Comparison of ENCODE assay signal across 17 cellular contexts in the genomic region with DNA sequence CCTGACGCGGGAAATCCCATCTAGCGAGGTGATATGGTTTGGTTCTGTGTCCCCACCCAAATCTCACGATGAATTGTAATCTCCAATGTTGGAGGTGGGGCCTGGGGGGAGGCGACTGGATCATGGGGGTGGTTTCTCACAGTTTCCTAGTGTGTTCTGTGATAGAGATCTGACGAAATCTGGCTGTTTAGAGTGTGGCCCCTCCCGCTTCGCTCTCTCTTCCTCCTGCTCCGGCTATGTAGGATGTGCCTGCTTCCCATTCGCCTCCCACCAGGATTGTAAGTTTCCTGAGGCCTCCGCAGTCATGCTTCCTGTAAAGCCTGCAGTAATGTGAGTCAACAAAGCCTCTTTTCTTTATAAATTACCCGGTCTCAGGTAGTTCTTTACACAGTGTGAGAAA. TPM values are rescaled to one million over a fixed set of nuclear protein-coding genes. Genes with fewer than 3 reads are reported as not detected.
A peak's percentile ranks its signal among the peaks of the same experiment; 100 is the strongest.
DNase-seq lines count a peak whose midpoint lies in the region; ATAC-seq, FAIRE-seq and TF ChIP-seq lines count a peak whose summit lies in the region.
"Had no signal": no experiment of that assay in that cellular context is flagged by ENCODE, and none has a peak within 500 bp of the region (broad histone marks: within the 10 kb centered on the region; RNA-seq: fewer than 3 reads in every experiment).

No MANE protein-coding gene starts in this region.

- TF ChIP-seq CTCF in PC-3 (conservative IDR thresholded peaks at IDR 0.05; ENCODE audit: low read depth, low read length): no peak
- TF ChIP-seq CTCF in endothelial cell of umbilical vein (IDR thresholded peaks at IDR 0.05; ENCODE audit: extremely low read depth in 1 of 2, insufficient read depth in 1 of 2, low read depth in 1 of 2, low read length in 2 of 2): no peak

- intact Hi-C loops in PC-3 (cut with micrococcal nuclease): no loop called here
- intact Hi-C loops in endothelial cell of umbilical vein (cut with micrococcal nuclease): no loop called here

- no TSS peak for BruUV-seq in PC-3 (replicated peaks; lab: Mats Ljungman, UMichigan)
- BruUV-seq in endothelial cell of umbilical vein (replicated peaks; lab: Mats Ljungman, UMichigan): no TSS peak

- H3K36me3 ChIP-seq in PC-3 (ENCODE audit: low read depth, low read length) (no peaks in the 10 kb centered on the region), endothelial cell of umbilical vein (ENCODE audit: control insufficient read depth in 2 of 2, extremely low read depth in 1 of 2, insufficient read depth in 2 of 2, low read length in 2 of 2) (peaks cover 0 to 9% of the 10 kb centered on the region in 2 experiments)
- H3K36me3 ChIP-seq: SJCRH30 had no signal

- TF ChIP-seq POLR2A in endothelial cell of umbilical vein (IDR thresholded peaks at IDR 0.05; ENCODE audit: low read depth, low read length): no peak

- ATAC-seq in PC-3 (peak; percentile 47), HG03571 (IDR thresholded peaks at IDR 0.05; ENCODE audit: unreplicated experiment) (no peak), HG03108 (IDR thresholded peaks at IDR 0.05; ENCODE audit: unreplicated experiment) (no peak)
- ATAC-seq: A549, T-cell had no signal

- H2AFZ ChIP-seq in PC-3 (ENCODE audit: low read length) (no peak overlapping the region), endothelial cell of umbilical vein (ENCODE audit: low read depth, low read length) (no peak overlapping the region)

- no peaks in the 10 kb centered on the region for H4K20me1 ChIP-seq in PC-3 (ENCODE audit: low read length)
- H4K20me1 ChIP-seq in endothelial cell of umbilical vein (replicated peaks; ENCODE audit: control insufficient read depth, extremely low read depth, insufficient read depth, low read length): no peaks in the 10 kb centered on the region

- H3K9ac ChIP-seq in PC-3 (ENCODE audit: low read length) (no peak overlapping the region), endothelial cell of umbilical vein (replicated peaks; ENCODE audit: extremely low read depth, insufficient read depth, low read length) (no peak overlapping the region)

- dilution Hi-C loops in endothelial cell of umbilical vein (cut with MboI; ENCODE audit: extremely low pct_ligation_motif_present, low sequenced_read_pairs): no loop called here

- H3K4me2 ChIP-seq in PC-3 (ENCODE audit: low read length) (no peak overlapping the region), endothelial cell of umbilical vein (ENCODE audit: insufficient read depth, low read length) (no peak overlapping the region)
- H3K4me2 ChIP-seq: A549 had no signal

- H3K9me3 ChIP-seq in PC-3 (ENCODE audit: low read length) (no peaks in the 10 kb centered on the region), endothelial cell of umbilical vein (replicated peaks; ENCODE audit: control insufficient read depth, insufficient read depth, low read length) (no peaks in the 10 kb centered on the region)
- H3K9me3 ChIP-seq: A549, Peyer's patch, SJCRH30 had no signal

- H3K4me3 ChIP-seq in PC-3 (ENCODE audit: low read length) (no peak overlapping the region), endothelial cell of umbilical vein (replicated peaks in 1 of 3; ENCODE audit: insufficient read depth in 1 of 3, low read depth in 1 of 3, low read length in 3 of 3) (no peak overlapping the region)
- H3K4me3 ChIP-seq: A549, Peyer's patch, SJCRH30 had no signal

- no peaks in the 10 kb centered on the region for H3K9me1 ChIP-seq in endothelial cell of umbilical vein (replicated peaks; ENCODE audit: control insufficient read depth, extremely low read depth, insufficient read depth, low read length)

- DNase-seq in NCI-H748 (lab: John Stamatoyannopoulos, UW; ENCODE audit: unreplicated experiment): peak; percentile 1
- no peak for DNase-seq in NCI-H748 treated with DMSO at 0.1 percent for 48 hours (lab: John Stamatoyannopoulos, UW)
- DNase-seq in PC-3: no peak
- peak; percentile 29 for DNase-seq in endothelial cell of umbilical vein (ENCODE audit: low read depth, low spot score)
- DNase-seq in putamen (ENCODE audit: low spot score): peak; percentile 15
- no peak for DNase-seq in NCI-H510A (lab: John Stamatoyannopoulos, UW)
- DNase-seq: DMS79, GOT3, HCEC 1CT, NCI-H187 treated with DMSO at 0.1 percent for 48 hours, NCI-H526 treated with DMSO at 0.1 percent for 48 hours, Peyer's patch, SJCRH30, T-cell had no signal

- H3K27ac ChIP-seq in PC-3 (ENCODE audit: low read length) (no peak overlapping the region), endothelial cell of umbilical vein (ENCODE audit: insufficient read depth, low read depth, low read length) (no peak overlapping the region)
- H3K27ac ChIP-seq: A549, Peyer's patch, SJCRH30 had no signal

- H3K4me1 ChIP-seq in PC-3 (ENCODE audit: insufficient read depth, low read length) (no peaks in the 10 kb centered on the region; the same call in 1 of the 2 replicates), endothelial cell of umbilical vein (ENCODE audit: control insufficient read depth, extremely low read depth, insufficient read depth, low read length) (no peaks in the 10 kb centered on the region)
- H3K4me1 ChIP-seq: A549, Peyer's patch, SJCRH30 had no signal

- CTCF ChIA-PET in PC-3 (lab: Charles Lee) (no interaction called here), endothelial cell of umbilical vein (lab: Charles Lee) (no interaction called here)

- no peaks in the 10 kb centered on the region for H3K27me3 ChIP-seq in PC-3 (ENCODE audit: low read length)
- H3K27me3 ChIP-seq in endothelial cell of umbilical vein (ENCODE audit: control insufficient read depth in 2 of 2, insufficient read depth in 2 of 2, low read length in 2 of 2): no peaks in the 10 kb centered on the region
- H3K27me3 ChIP-seq: Peyer's patch, SJCRH30 had no signal

- FAIRE-seq in endothelial cell of umbilical vein (lab: Jason Lieb, UNC): peak; percentile 59
- FAIRE-seq: A549 had no signal

- no peaks in the 10 kb centered on the region for H3F3A ChIP-seq in PC-3 (ENCODE audit: low read length, unreplicated experiment)

- POLR2A ChIA-PET in PC-3 (lab: Charles Lee; ENCODE audit: unreplicated experiment): no interaction called here
- POLR2A ChIA-PET in endothelial cell of umbilical vein (lab: Charles Lee): no interaction called here

- H3K9me2 ChIP-seq in PC-3 (replicated peaks; ENCODE audit: low read length): no peaks in the 10 kb centered on the region

- H3K79me2 ChIP-seq in PC-3 (ENCODE audit: low read length): no peaks in the 10 kb centered on the region
- H3K79me2 ChIP-seq in endothelial cell of umbilical vein (ENCODE audit: control insufficient read depth, insufficient read depth, low read length): no peaks in the 10 kb centered on the region

TF ChIP-seq in endothelial cell of umbilical vein, 7 proteins besides CTCF, POLR2A, EP300 and RAD21:
- TF ChIP-seq EZH2 (IDR thresholded peaks at IDR 0.05; ENCODE audit: borderline replicate concordance, low read depth, low read length, severe bottlenecking) (no peak), POLR2AphosphoS5 (IDR thresholded peaks at IDR 0.05; ENCODE audit: insufficient read depth, low read depth, low read length) (no peak), JUN (IDR thresholded peaks at IDR 0.05; ENCODE audit: borderline replicate concordance, insufficient read depth, insufficient read length, low read depth) (no peak), GATA2 (IDR thresholded peaks at IDR 0.05; ENCODE audit: insufficient read depth, insufficient read length, low read depth, low read length) (no peak)
- TF ChIP-seq, protein P1, sequence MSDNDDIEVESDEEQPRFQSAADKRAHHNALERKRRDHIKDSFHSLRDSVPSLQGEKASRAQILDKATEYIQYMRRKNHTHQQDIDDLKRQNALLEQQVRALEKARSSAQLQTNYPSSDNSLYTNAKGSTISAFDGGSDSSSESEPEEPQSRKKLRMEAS (IDR thresholded peaks at IDR 0.05; ENCODE audit: insufficient read depth, insufficient read length): no peak

RNA-seq across cellular contexts. Expression of a gene that starts 31.6 kb away (rescaled TPM):
- total RNA-seq in PC-3 (2014; rRNA removed) (4.2 and 6.2 TPM in 2 replicates), endothelial cell of umbilical vein (16.6 and 18.9 TPM in 2 replicates)
- polyA plus RNA-seq in endothelial cell of umbilical vein: 8.8 and 9.5 TPM in 2 replicates
- polyA plus RNA-seq in endothelial cell of umbilical vein (2011; cell fraction: cytosol; rRNA removed): 5.5 and 6.4 TPM in 2 replicates
- polyA plus RNA-seq in endothelial cell of umbilical vein (2011; cell fraction: nucleus; rRNA removed): 33.9 and 38.7 TPM in 2 replicates
- polyA plus RNA-seq in endothelial cell of umbilical vein (2012): 10.4 and 17.8 TPM in 2 replicates
- polyA minus RNA-seq in endothelial cell of umbilical vein: 18.9 and 21.5 TPM in 2 replicates
- 6.3 TPM for polyA minus RNA-seq in endothelial cell of umbilical vein (2011; cell fraction: cytosol; rRNA and poly(A)+ RNA removed)
- polyA minus RNA-seq in endothelial cell of umbilical vein (2011; cell fraction: nucleus; rRNA and poly(A)+ RNA removed): 23.0 and 42.5 TPM in 2 replicates

RNA-seq across cellular contexts. Expression of a gene that starts 31.9 kb away (rescaled TPM):
- total RNA-seq in PC-3 (2014; rRNA removed) (8.5 and 15.5 TPM in 2 replicates), endothelial cell of umbilical vein (28.9 and 30.8 TPM in 2 replicates)
- polyA plus RNA-seq in endothelial cell of umbilical vein: 20.2 and 21.5 TPM in 2 replicates
- polyA plus RNA-seq in endothelial cell of umbilical vein (2011; cell fraction: cytosol; rRNA removed): 15.8 and 16.2 TPM in 2 replicates
- polyA plus RNA-seq in endothelial cell of umbilical vein (2011; cell fraction: nucleus; rRNA removed): 48.0 and 59.9 TPM in 2 replicates
- polyA plus RNA-seq in endothelial cell of umbilical vein (2012): 14.1 and 16.4 TPM in 2 replicates
- 28.1 and 32.7 TPM in 2 replicates for polyA minus RNA-seq in endothelial cell of umbilical vein
- polyA minus RNA-seq in endothelial cell of umbilical vein (2011; cell fraction: cytosol; rRNA and poly(A)+ RNA removed): 7.6 TPM
- polyA minus RNA-seq in endothelial cell of umbilical vein (2011; cell fraction: nucleus; rRNA and poly(A)+ RNA removed): 29.3 and 31.5 TPM in 2 replicates

RNA-seq across cellular contexts. Expression of a gene that starts 46.8 kb away (rescaled TPM):
- total RNA-seq in PC-3 (2014; rRNA removed) (not detected in 2 replicates), endothelial cell of umbilical vein (32.5 and 37.5 TPM in 2 replicates)
- 50.7 and 68.8 TPM in 2 replicates for polyA plus RNA-seq in endothelial cell of umbilical vein
- polyA plus RNA-seq in endothelial cell of umbilical vein (2011; cell fraction: cytosol; rRNA removed): 27.0 and 28.3 TPM in 2 replicates
- polyA plus RNA-seq in endothelial cell of umbilical vein (2011; cell fraction: nucleus; rRNA removed): 12.0 and 13.7 TPM in 2 replicates
- polyA plus RNA-seq in endothelial cell of umbilical vein (2012): 11.0 and 16.4 TPM in 2 replicates
- polyA minus RNA-seq in endothelial cell of umbilical vein: 20.9 and 24.0 TPM in 2 replicates
- polyA minus RNA-seq in endothelial cell of umbilical vein (2011; cell fraction: cytosol; rRNA and poly(A)+ RNA removed): not detected
- 5.5 and 9.4 TPM in 2 replicates for polyA minus RNA-seq in endothelial cell of umbilical vein (2011; cell fraction: nucleus; rRNA and poly(A)+ RNA removed)
- polyA plus RNA-seq: A549 had no signal

Comparison
In these comparisons a context has a peak if more than half of its experiments do, and no peak if none do; other contexts are left out.
1. DNase-seq: peak in NCI-H748 (single experiment), endothelial cell of umbilical vein (single experiment) and putamen (single experiment); none in NCI-H748 treated with DMSO at 0.1 percent for 48 hours (single experiment), PC-3 (single experiment) and NCI-H510A (single experiment).
2. RNA of a gene that starts 46.8 kb away (total RNA-seq): 32.5 to 37.5 TPM in endothelial cell of umbilical vein; not detected in PC-3; every median in the first group is over 10 times any median in the second.